Comparison of ENCODE assay signal across 31 cellular contexts in the genomic region with DNA sequence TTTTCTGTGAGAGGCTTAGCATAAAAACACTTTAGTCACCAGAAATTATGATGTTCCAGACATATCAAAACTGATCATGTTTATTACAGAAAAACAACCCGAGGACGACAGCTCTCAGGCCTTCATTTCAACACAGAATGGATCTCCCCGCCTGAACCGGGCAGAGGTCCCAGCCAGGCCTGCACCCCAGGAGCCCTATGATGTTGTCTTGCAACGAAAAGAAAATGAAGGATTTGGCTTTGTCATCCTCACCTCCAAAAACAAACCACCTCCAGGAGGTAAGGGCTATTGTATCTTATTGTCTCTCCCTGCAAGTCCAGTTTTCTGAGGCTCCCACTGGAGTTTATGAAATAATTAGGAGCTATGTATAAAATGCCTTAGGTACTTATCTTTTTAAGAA.
"Had no signal": no experiment of that assay in that cellular context is flagged by ENCODE, and none has a peak within 500 bp of the region (broad histone marks: within the 10 kb centered on the region; RNA-seq: fewer than 3 reads in every experiment).

No MANE protein-coding gene starts in this region.

- DNase-seq: activated B cell treated with CpG ODN at 0.5 μM for 24 hours; activated CD4-positive, alpha-beta memory T cell treated with anti-CD3 and anti-CD28 coated beads, Interleukin-2, amount 10 ng/mL, durations not matched to agents 7 days and 5 days; activated CD4-positive, alpha-beta T cell treated with anti-CD3 and anti-CD28 coated beads for 4 hours; activated CD4-positive, alpha-beta T cell treated with anti-CD3 and anti-CD28 coated beads, Interleukin-2, amount 10 ng/mL, durations not matched to agents 7 days and 5 days; activated CD4-positive, alpha-beta T cell treated with anti-CD3 and anti-CD28 coated beads, Interleukin-2, amount 50 U/mL, for 48 hours; activated CD4-positive, CD25-positive, alpha-beta regulatory T cell treated with anti-CD3 and anti-CD28 coated beads, Interleukin-2, amount 50 U/mL, for 72 hours; activated CD8-positive, alpha-beta memory T cell treated with anti-CD3 and anti-CD28 coated beads for 24 hours; activated CD8-positive, alpha-beta memory T cell treated with anti-CD3 and anti-CD28 coated beads, Interleukin-2, amount 10 ng/mL, durations not matched to agents 7 days and 5 days; activated CD8-positive, alpha-beta memory T cell treated with anti-CD3 and anti-CD28 coated beads, Interleukin-2, amount 50 U/mL, for 48 hours; activated CD8-positive, alpha-beta T cell treated with anti-CD3 and anti-CD28 coated beads, Interleukin-2, amount 10 ng/mL, durations not matched to agents 7 days and 5 days; activated effector memory CD4-positive, alpha-beta T cell treated with Interleukin-2 at 50 U/mL for 16 hours; activated gamma-delta T cell; activated naive CD4-positive, alpha-beta T cell treated with anti-CD3 and anti-CD28 coated beads, Interleukin-2, amount 10 ng/mL, durations not matched to agents 7 days and 5 days; activated naive CD4-positive, alpha-beta T cell treated with Interleukin-2 at 50 U/mL for 16 hours; activated naive CD8-positive, alpha-beta T cell treated with anti-CD3 and anti-CD28 coated beads, Interleukin-2, amount 10 ng/mL, durations not matched to agents 7 days and 5 days; activated naive CD8-positive, alpha-beta T cell treated with anti-CD3 and anti-CD28 coated beads, Interleukin-2, amount 50 U/mL, for 24 hours; activated T-cell treated with anti-CD3 and anti-CD28 coated beads, Interleukin-2, amount 50 U/mL, for 24 hours; activated T-cell treated with anti-CD3 and anti-CD28 coated beads, Interleukin-2, amount 50 U/mL, for 48 hours; amygdala; aorta; body of pancreas; brain microvascular endothelial cell; central memory CD4-positive, alpha-beta T cell; SW 1271; T-helper 1 cell; T-helper 2 cell; T-helper 9 cell had no signal

- H3K4me1 ChIP-seq: breast epithelium had no signal

- H3K9me3 ChIP-seq: body of pancreas, breast epithelium had no signal

- H3K4me3 ChIP-seq: body of pancreas, breast epithelium had no signal

- FAIRE-seq: astrocyte, TTC549 had no signal

- H3K27ac ChIP-seq: body of pancreas, brain microvascular endothelial cell, breast epithelium, VCaP had no signal

- H3K27me3 ChIP-seq: body of pancreas, brain microvascular endothelial cell, breast epithelium had no signal

- H3K36me3 ChIP-seq: brain microvascular endothelial cell, breast epithelium had no signal
